In genomic region chr5:36323926-36324781, GRCh38 we compare ENCODE assay signal across 15 cellular contexts. TPM values are rescaled to one million over a fixed set of nuclear protein-coding genes. Genes with fewer than 3 reads are reported as not detected.
"Had no signal": no experiment of that assay in that cellular context is flagged by ENCODE, and none has a peak within 500 bp of the region (broad histone marks: within the 10 kb centered on the region; RNA-seq: fewer than 3 reads in every experiment).

No MANE protein-coding gene starts in this region.

- DNase-seq: activated B cell treated with CpG ODN at 0.5 μM for 24 hours; activated CD4-positive, alpha-beta T cell treated with anti-CD3 and anti-CD28 coated beads, Interleukin-2, amount 10 ng/mL, durations not matched to agents 24 days and 14 days; activated CD8-positive, alpha-beta memory T cell treated with anti-CD3 and anti-CD28 coated beads for 24 hours; activated naive CD4-positive, alpha-beta T cell treated with anti-CD3 and anti-CD28 coated beads for 36 hours; cortex of kidney; effector CD8-positive, alpha-beta T cell; gastrocnemius medialis; hippocampal formation; kidney glomerular epithelial cell; occipital lobe; psoas muscle; stimulated activated CD4-positive, alpha-beta T cell treated with anti-CD3 and anti-CD28 coated beads, Interleukin-15, amount 100 ng/mL, for 24 hours; stimulated activated CD4-positive, alpha-beta T cell treated with anti-CD3 and anti-CD28 coated beads, Interleukin-4, amount 100 ng/mL, for 24 hours; T-helper 2 cell had no signal

- ATAC-seq: gastrocnemius medialis, psoas muscle had no signal

- H3K4me1 ChIP-seq: gastrocnemius medialis, psoas muscle had no signal

- H3K9me3 ChIP-seq: gastrocnemius medialis, psoas muscle had no signal

- H3K27ac ChIP-seq: gastrocnemius medialis, psoas muscle had no signal

- H3K4me3 ChIP-seq: gastrocnemius medialis, psoas muscle had no signal

- H3K27me3 ChIP-seq: gastrocnemius medialis had no signal

- H3K36me3 ChIP-seq: gastrocnemius medialis had no signal

RNA-seq across cellular contexts. Expression of gene RANBP3L, which starts 22.5 kb away (rescaled TPM):
- total RNA-seq: activated CD4-positive, alpha-beta T cell treated with anti-CD3 and anti-CD28 coated beads, Interleukin-2, amount 10 ng/mL, durations not matched to agents 24 days and 14 days; natural killer cell treated with Interleukin-12 subunit alpha and Interleukin-12 subunit beta and Interleukin-15 and Interleukin-18, amount 100 ng/mL, for 72 hours had no signal
